Comparison of ENCODE assay signal across 1 cellular context in genomic region chr17:4593021-4593797, GRCh38.
TF ChIP-seq lines count a peak whose summit lies in the region.

No MANE protein-coding gene starts in this region.

TF ChIP-seq in HepG2, 621 proteins besides CTCF, POLR2A, EP300 and RAD21:
- TF ChIP-seq ZBTB43 (CRISPR knock-in tag; conservative IDR thresholded peaks at IDR 0.05) (no peak), ZBTB33 (CRISPR knock-in tag; IDR thresholded peaks at IDR 0.05) (peak; percentile 60; the same call in 1 of the 2 replicates), MAF1 (CRISPR knock-in tag; IDR thresholded peaks at IDR 0.05; ENCODE audit: borderline replicate concordance) (no peak), POLR2AphosphoS5 (IDR thresholded peaks at IDR 0.05; ENCODE audit: low read depth, low read length) (no peak), ZKSCAN5 (CRISPR knock-in tag; IDR thresholded peaks at IDR 0.05) (no peak), ZNF687 (CRISPR knock-in tag; IDR thresholded peaks at IDR 0.05) (peak; percentile 8; the same call in 1 of the 2 replicates), ZNF510 (CRISPR knock-in tag; IDR thresholded peaks at IDR 0.05; ENCODE audit: low read depth) (no peak), ZNF234 (CRISPR knock-in tag; conservative IDR thresholded peaks at IDR 0.05) (no peak), SMC3 (IDR thresholded peaks at IDR 0.05; ENCODE audit: low read length) (no peak), ZNF629 (CRISPR knock-in tag; conservative IDR thresholded peaks at IDR 0.05) (peak; percentile 46; the same call in 1 of the 2 replicates), ZNF460 (CRISPR knock-in tag; IDR thresholded peaks at IDR 0.05; ENCODE audit: borderline replicate concordance) (no peak)
